ENCODE assay signal across 20 cellular contexts in the genomic region with DNA sequence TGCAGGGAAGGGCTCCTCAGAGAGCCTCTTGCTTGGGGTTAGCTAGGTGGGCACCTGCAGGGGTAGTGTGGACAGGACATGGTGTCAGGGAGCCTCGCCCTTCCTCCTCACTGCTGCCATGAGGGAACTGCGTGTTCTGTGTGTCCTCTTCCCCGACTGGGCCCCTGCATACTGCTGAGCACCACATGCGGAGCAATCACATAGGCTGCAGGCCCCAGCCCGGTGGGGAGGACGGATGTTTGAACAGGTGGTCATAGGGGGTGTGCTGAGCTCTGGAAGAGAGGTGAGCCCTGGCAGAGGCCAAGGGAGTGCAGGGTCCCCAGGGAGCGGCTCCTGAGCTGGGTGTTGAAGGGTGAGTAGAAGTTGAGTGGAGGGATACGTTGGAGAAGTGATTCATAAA. TPM values are rescaled to one million over a fixed set of nuclear protein-coding genes. Genes with fewer than 3 reads are reported as not detected.
DNase-seq lines count a peak whose midpoint lies in the region; ATAC-seq and TF ChIP-seq lines count a peak whose summit lies in the region.
"Had no signal": no experiment of that assay in that cellular context is flagged by ENCODE, and none has a peak within 500 bp of the region (broad histone marks: within the 10 kb centered on the region; RNA-seq: fewer than 3 reads in every experiment).

No MANE protein-coding gene starts in this region.

- no peak overlapping the region for H3K27ac ChIP-seq in right atrium auricular region
- H3K27ac ChIP-seq: KMS-11, SJCRH30 had no signal

- peaks cover 90% of the 10 kb centered on the region for H3K36me3 Mint-ChIP-seq in effector memory CD8-positive, alpha-beta T cell (ENCODE audit: insufficient read depth)
- H3K36me3 Mint-ChIP-seq in stimulated activated effector memory CD8-positive, alpha-beta T cell treated with anti-CD3 and anti-CD28 coated beads, Interleukin-12 subunit alpha, Interleukin-12 subunit beta, amount 100 ng/mL, for 72 hours = peaks cover 88% of the 10 kb centered on the region

- H3K9me3 Mint-ChIP-seq in effector memory CD8-positive, alpha-beta T cell = no peaks in the 10 kb centered on the region
- no peaks in the 10 kb centered on the region for H3K9me3 Mint-ChIP-seq in stimulated activated effector memory CD8-positive, alpha-beta T cell treated with anti-CD3 and anti-CD28 coated beads, Interleukin-12 subunit alpha, Interleukin-12 subunit beta, amount 100 ng/mL, for 72 hours

- intact Hi-C loops in cardiac septum (cut with DNase I) = no loop called here

- H3K4me3 ChIP-seq in right atrium auricular region = no peak overlapping the region
- H3K4me3 ChIP-seq: MG63, SJCRH30 had no signal

- ATAC-seq in effector memory CD8-positive, alpha-beta T cell (replicated peaks) = no peak
- no peak for ATAC-seq in stimulated activated effector memory CD8-positive, alpha-beta T cell treated with anti-CD3 and anti-CD28 coated beads, Interleukin-12 subunit alpha, Interleukin-12 subunit beta, amount 100 ng/mL, for 72 hours
- no peak for ATAC-seq in HG02973 (IDR thresholded peaks at IDR 0.05; ENCODE audit: unreplicated experiment)
- ATAC-seq in GM18517 (IDR thresholded peaks at IDR 0.05; ENCODE audit: unreplicated experiment) = no peak
- no peak for ATAC-seq in GM18858 (IDR thresholded peaks at IDR 0.05; ENCODE audit: unreplicated experiment)
- ATAC-seq: HepG2 had no signal

- H3K27ac Mint-ChIP-seq in effector memory CD8-positive, alpha-beta T cell = peak overlapping the region; percentile 51 to 65
- H3K27ac Mint-ChIP-seq in stimulated activated effector memory CD8-positive, alpha-beta T cell treated with anti-CD3 and anti-CD28 coated beads, Interleukin-12 subunit alpha, Interleukin-12 subunit beta, amount 100 ng/mL, for 72 hours = peak overlapping the region; percentile 86

- no peaks in the 10 kb centered on the region for H3K27me3 ChIP-seq in right atrium auricular region
- H3K27me3 ChIP-seq: MG63, SJCRH30 had no signal

- peaks cover 0 to 10% of the 10 kb centered on the region in 2 donors for H3K4me1 ChIP-seq in right atrium auricular region
- H3K4me1 ChIP-seq: SJCRH30 had no signal

- H3K9me3 ChIP-seq in right atrium auricular region = no peaks in the 10 kb centered on the region
- H3K9me3 ChIP-seq: MG63, SJCRH30 had no signal

- peak; percentile 62 for DNase-seq in cardiac septum (ENCODE audit: low spot score)
- no peak for DNase-seq in right atrium auricular region (ENCODE audit: low spot score)
- peak; percentile 18 for DNase-seq in NCI-H69 (lab: John Stamatoyannopoulos, UW)
- no peak for DNase-seq in effector memory CD8-positive, alpha-beta T cell
- no peak for DNase-seq in stimulated activated effector memory CD8-positive, alpha-beta T cell treated with anti-CD3 and anti-CD28 coated beads, Interleukin-12 subunit alpha, Interleukin-12 subunit beta, amount 100 ng/mL, for 72 hours (ENCODE audit: low spot score in 2 of 2)
- DNase-seq: C1 segment of cervical spinal cord, COR-L47, DMS153, EL, MG63, NCI-H1105, NCI-H187 treated with DMSO at 0.1 percent for 48 hours, NCI-H2171, NCI-H510A, SJCRH30 had no signal

- peaks cover 0 to 4% of the 10 kb centered on the region in 2 donors for H3K4me1 Mint-ChIP-seq in effector memory CD8-positive, alpha-beta T cell (ENCODE audit: low read depth in 2 of 2)
- no peaks in the 10 kb centered on the region for H3K4me1 Mint-ChIP-seq in stimulated activated effector memory CD8-positive, alpha-beta T cell treated with anti-CD3 and anti-CD28 coated beads, Interleukin-12 subunit alpha, Interleukin-12 subunit beta, amount 100 ng/mL, for 72 hours

- peaks cover 80% of the 10 kb centered on the region for H3K36me3 ChIP-seq in right atrium auricular region

- H3K4me3 Mint-ChIP-seq in effector memory CD8-positive, alpha-beta T cell = no peak overlapping the region
- H3K4me3 Mint-ChIP-seq in stimulated activated effector memory CD8-positive, alpha-beta T cell treated with anti-CD3 and anti-CD28 coated beads, Interleukin-12 subunit alpha, Interleukin-12 subunit beta, amount 100 ng/mL, for 72 hours = no peak overlapping the region

- no peak for TF ChIP-seq CTCF in right atrium auricular region (IDR thresholded peaks at IDR 0.05)

- no peaks in the 10 kb centered on the region for H3K27me3 Mint-ChIP-seq in effector memory CD8-positive, alpha-beta T cell

RNA-seq across cellular contexts. Expression of a gene that starts 48.3 kb away (rescaled TPM):
- total RNA-seq in cardiac septum (62.4 TPM), right atrium auricular region (10 to 100 TPM; 14.1 to 21.3 TPM)

Comparison
In these comparisons a context has a peak if more than half of its experiments do, and no peak if none do; other contexts are left out.
1. DNase-seq: peak in cardiac septum (single experiment) and NCI-H69 (single experiment); none in right atrium auricular region (single experiment), effector memory CD8-positive, alpha-beta T cell (0 of 3) and stimulated activated effector memory CD8-positive, alpha-beta T cell treated with anti-CD3 and anti-CD28 coated beads, Interleukin-12 subunit alpha, Interleukin-12 subunit beta, amount 100 ng/mL, for 72 hours (0 of 2).